Comparison of ENCODE assay signal across 1 cellular context in the genomic region with DNA sequence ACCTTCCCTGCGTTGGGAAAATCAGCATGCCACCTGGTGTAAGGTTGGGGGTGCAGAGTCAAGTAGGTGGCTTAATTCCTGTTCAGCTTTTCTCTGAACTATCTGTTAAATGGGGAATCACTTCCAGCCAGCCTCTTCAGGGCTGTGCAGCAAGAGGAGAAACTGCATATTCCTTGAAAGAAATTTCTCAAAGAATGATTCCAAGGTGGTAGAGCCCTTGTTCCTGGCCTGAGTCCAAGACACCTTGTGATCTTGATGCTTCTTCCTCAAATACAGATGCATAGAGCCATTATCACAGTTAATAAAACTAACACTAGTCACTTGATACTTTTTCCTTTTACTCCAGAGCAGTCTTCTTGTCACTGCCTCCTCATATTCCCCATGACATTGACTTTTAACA.
TF ChIP-seq lines count a peak whose summit lies in the region.

No MANE protein-coding gene starts in this region.

TF ChIP-seq in SK-N-SH, 30 proteins besides CTCF, POLR2A, EP300 and RAD21:
- TF ChIP-seq MEF2A (IDR thresholded peaks at IDR 0.05; ENCODE audit: borderline replicate concordance, low read depth), result no peak
- no peak for TF ChIP-seq GABPA (IDR thresholded peaks at IDR 0.05; ENCODE audit: low read depth)
- TF ChIP-seq, protein P1, sequence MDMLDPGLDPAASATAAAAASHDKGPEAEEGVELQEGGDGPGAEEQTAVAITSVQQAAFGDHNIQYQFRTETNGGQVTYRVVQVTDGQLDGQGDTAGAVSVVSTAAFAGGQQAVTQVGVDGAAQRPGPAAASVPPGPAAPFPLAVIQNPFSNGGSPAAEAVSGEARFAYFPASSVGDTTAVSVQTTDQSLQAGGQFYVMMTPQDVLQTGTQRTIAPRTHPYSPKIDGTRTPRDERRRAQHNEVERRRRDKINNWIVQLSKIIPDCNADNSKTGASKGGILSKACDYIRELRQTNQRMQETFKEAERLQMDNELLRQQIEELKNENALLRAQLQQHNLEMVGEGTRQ (IDR thresholded peaks at IDR 0.05; ENCODE audit: borderline replicate concordance, low read depth, low read length), result no peak
- TF ChIP-seq ELF1 (IDR thresholded peaks at IDR 0.05), result no peak
- TF ChIP-seq, protein P2, sequence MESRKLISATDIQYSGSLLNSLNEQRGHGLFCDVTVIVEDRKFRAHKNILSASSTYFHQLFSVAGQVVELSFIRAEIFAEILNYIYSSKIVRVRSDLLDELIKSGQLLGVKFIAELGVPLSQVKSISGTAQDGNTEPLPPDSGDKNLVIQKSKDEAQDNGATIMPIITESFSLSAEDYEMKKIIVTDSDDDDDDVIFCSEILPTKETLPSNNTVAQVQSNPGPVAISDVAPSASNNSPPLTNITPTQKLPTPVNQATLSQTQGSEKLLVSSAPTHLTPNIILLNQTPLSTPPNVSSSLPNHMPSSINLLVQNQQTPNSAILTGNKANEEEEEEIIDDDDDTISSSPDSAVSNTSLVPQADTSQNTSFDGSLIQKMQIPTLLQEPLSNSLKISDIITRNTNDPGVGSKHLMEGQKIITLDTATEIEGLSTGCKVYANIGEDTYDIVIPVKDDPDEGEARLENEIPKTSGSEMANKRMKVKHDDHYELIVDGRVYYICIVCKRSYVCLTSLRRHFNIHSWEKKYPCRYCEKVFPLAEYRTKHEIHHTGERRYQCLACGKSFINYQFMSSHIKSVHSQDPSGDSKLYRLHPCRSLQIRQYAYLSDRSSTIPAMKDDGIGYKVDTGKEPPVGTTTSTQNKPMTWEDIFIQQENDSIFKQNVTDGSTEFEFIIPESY (IDR thresholded peaks at IDR 0.05; ENCODE audit: borderline replicate concordance, low read depth), result no peak
- TF ChIP-seq RCOR1 (IDR thresholded peaks at IDR 0.05; ENCODE audit: low read length), result no peak
- no peak for TF ChIP-seq EZH2phosphoT487 (IDR thresholded peaks at IDR 0.05; ENCODE audit: borderline replicate concordance, low read depth)
- no peak for TF ChIP-seq SMC3 (IDR thresholded peaks at IDR 0.05; ENCODE audit: low read depth, low read length)
- TF ChIP-seq POLR2AphosphoS5 (IDR thresholded peaks at IDR 0.05; ENCODE audit: low read depth, low read length), result no peak
- TF ChIP-seq NFIC (IDR thresholded peaks at IDR 0.05; ENCODE audit: borderline replicate concordance), result no peak
- TF ChIP-seq JUND (IDR thresholded peaks at IDR 0.05), result no peak
- TF ChIP-seq TEAD4 (IDR thresholded peaks at IDR 0.05; ENCODE audit: borderline replicate concordance, insufficient read depth), result no peak
- TF ChIP-seq SIN3A (IDR thresholded peaks at IDR 0.05; ENCODE audit: borderline replicate concordance, low read depth, low read length), result no peak
- TF ChIP-seq TCF12 (IDR thresholded peaks at IDR 0.05), result no peak
- TF ChIP-seq FOXM1 (IDR thresholded peaks at IDR 0.05; ENCODE audit: low read depth), result no peak
